ENCODE assay signal across 19 cellular contexts in genomic region chr6:165922309-165922794, GRCh38.
DNase-seq lines count a peak whose midpoint lies in the region; ATAC-seq and TF ChIP-seq lines count a peak whose summit lies in the region.
"Had no signal": no experiment of that assay in that cellular context is flagged by ENCODE, and none has a peak within 500 bp of the region (broad histone marks: within the 10 kb centered on the region; RNA-seq: fewer than 3 reads in every experiment).

No MANE protein-coding gene starts in this region.

- H3K9me3 ChIP-seq in AG04450 (ENCODE audit: control insufficient read depth, insufficient read depth, low read length) (no peaks in the 10 kb centered on the region; the same call in 1 of the 2 replicates), mesenchymal stem cell (ENCODE audit: control insufficient read depth, low read length) (no peaks in the 10 kb centered on the region)

- no peak overlapping the region for H2AK5ac ChIP-seq in mesenchymal stem cell (ENCODE audit: low read length, severe bottlenecking)

- TF ChIP-seq CTCF in AG04450 (IDR thresholded peaks at IDR 0.05; ENCODE audit: low read depth, low read length) = no peak

- H3K4me2 ChIP-seq in mesenchymal stem cell (ENCODE audit: low read length, poor library complexity, severe bottlenecking) = no peak overlapping the region
- H3K4me2 ChIP-seq: hepatocyte had no signal

- H4K8ac ChIP-seq in mesenchymal stem cell (ENCODE audit: low read length) = no peak overlapping the region

- no peaks in the 10 kb centered on the region for H3K79me1 ChIP-seq in mesenchymal stem cell (replicated peaks; ENCODE audit: low read length, poor library complexity, severe bottlenecking)

- no peak overlapping the region for H3K9ac ChIP-seq in mesenchymal stem cell (ENCODE audit: low read length)

- WGBS in mesenchymal stem cell = 68% methylated on average over 5 of the region's 6 CpGs

- no peak overlapping the region for H2BK12ac ChIP-seq in mesenchymal stem cell (ENCODE audit: low read length in 2 of 2)

- no peak overlapping the region for H3K4ac ChIP-seq in mesenchymal stem cell (ENCODE audit: low read depth in 1 of 2, low read length in 2 of 2)

- no peak overlapping the region for H3K23ac ChIP-seq in mesenchymal stem cell (ENCODE audit: low read length in 2 of 2)

- no peak overlapping the region for H2BK5ac ChIP-seq in mesenchymal stem cell (ENCODE audit: low read depth, low read length, poor library complexity, severe bottlenecking)

- H4K91ac ChIP-seq in mesenchymal stem cell (ENCODE audit: low read length) = no peak overlapping the region

- H2AFZ ChIP-seq in mesenchymal stem cell (ENCODE audit: low read depth, low read length) = no peak overlapping the region
- H2AFZ ChIP-seq: hepatocyte had no signal

- H3K27ac ChIP-seq in AG04450 (ENCODE audit: low read depth, low read length) (peak overlapping the region; percentile 69), mesenchymal stem cell (ENCODE audit: low read length, poor library complexity, severe bottlenecking) (peak overlapping the region; percentile 13)
- H3K27ac ChIP-seq: hepatocyte, HL-60 had no signal

- H3K27me3 ChIP-seq in AG04450 (ENCODE audit: control insufficient read depth, insufficient read depth, low read length) = no peaks in the 10 kb centered on the region
- no peaks in the 10 kb centered on the region for H3K27me3 ChIP-seq in mesenchymal stem cell (ENCODE audit: control insufficient read depth in 1 of 2, insufficient read depth in 1 of 2, low read length in 2 of 2)
- H3K27me3 ChIP-seq: hepatocyte had no signal

- peaks cover 6% of the 10 kb centered on the region for H3K4me1 ChIP-seq in mesenchymal stem cell (ENCODE audit: control insufficient read depth, insufficient read depth, low read depth, low read length)

- H3K4me3 ChIP-seq in AG04450 (ENCODE audit: low read depth, low read length) = no peak overlapping the region
- H3K4me3 ChIP-seq in mesenchymal stem cell (ENCODE audit: insufficient read depth in 1 of 2, low read depth in 1 of 2, low read length in 2 of 2) = no peak overlapping the region
- H3K4me3 ChIP-seq: hepatocyte had no signal

- ATAC-seq in left lobe of liver (no peak), HG03045 (IDR thresholded peaks at IDR 0.05; ENCODE audit: unreplicated experiment) (no peak), HG02981 (IDR thresholded peaks at IDR 0.05; ENCODE audit: unreplicated experiment) (no peak)
- ATAC-seq: activated T-cell treated with anti-CD3 and anti-CD28 coated beads, Interleukin-2, amount 50 U/mL, for 72 hours; stimulated activated naive B cell treated with anti-CD40 and anti-IgM and Interleukin-4, amounts not matched to agents 10 μg/mL and 1 μg/mL and 100 μg/mL, for 72 hours had no signal

- no peak overlapping the region for H3K18ac ChIP-seq in mesenchymal stem cell (ENCODE audit: low read depth in 1 of 2, low read length in 2 of 2)

- CTCF ChIA-PET in AG04450 (lab: Charles Lee) = interaction anchor here (0.9 kb wide), 1 partner anchor 51 kb away, joined by 3 read pairs; no protein-coding TSS in a partner anchor

- H2BK120ac ChIP-seq in mesenchymal stem cell (ENCODE audit: low read depth, low read length) = no peak overlapping the region

- DNase-seq in AG04450 (ENCODE audit: low read depth, low spot score) (peak; percentile 52), LHCN-M2 (ENCODE audit: low read depth) (peak; percentile 76), cerebellar cortex (ENCODE audit: low spot score) (peak; percentile 41), mesenchymal stem cell (no peak), NCI-H1048 (lab: John Stamatoyannopoulos, UW) (no peak), left lobe of liver (ENCODE audit: low spot score) (no peak)
- DNase-seq: ACHN; activated CD4-positive, CD25-positive, alpha-beta regulatory T cell; activated naive CD8-positive, alpha-beta T cell treated with anti-CD3 and anti-CD28 coated beads for 36 hours; activated T-cell treated with anti-CD3 and anti-CD28 coated beads, Interleukin-2, amount 50 U/mL, for 72 hours; effector memory CD4-positive, alpha-beta T cell; kidney; NCI-H2029; SIG-M5; stimulated activated naive B cell treated with anti-CD40 and anti-IgM and Interleukin-4, amounts not matched to agents 10 μg/mL and 1 μg/mL and 100 μg/mL, for 72 hours had no signal

- no peak overlapping the region for H2BK15ac ChIP-seq in mesenchymal stem cell (ENCODE audit: low read depth, poor library complexity, severe bottlenecking)

- H3K14ac ChIP-seq in mesenchymal stem cell (ENCODE audit: low read length in 2 of 2) = no peak overlapping the region

- no peaks in the 10 kb centered on the region for H3K36me3 ChIP-seq in mesenchymal stem cell (ENCODE audit: control insufficient read depth in 1 of 2, insufficient read depth in 2 of 2, low read depth in 1 of 2, low read length in 2 of 2)

- POLR2A ChIA-PET in AG04450 (lab: Yijun Ruan, JAX) = no interaction called here

Comparison
In these comparisons a context has a peak if more than half of its experiments do, and no peak if none do; other contexts are left out.
1. DNase-seq: peak in AG04450 (single experiment), LHCN-M2 (single experiment) and cerebellar cortex (single experiment); none in mesenchymal stem cell (single experiment), NCI-H1048 (single experiment) and left lobe of liver (single experiment).